Comparison of ENCODE assay signal across 25 cellular contexts in genomic region chr16:27214084-27214961, GRCh38. TPM values are rescaled to one million over a fixed set of nuclear protein-coding genes. Genes with fewer than 3 reads are reported as not detected.
DNase-seq lines count a peak whose midpoint lies in the region; ATAC-seq, FAIRE-seq and TF ChIP-seq lines count a peak whose summit lies in the region.
"Had no signal": no experiment of that assay in that cellular context is flagged by ENCODE, and none has a peak within 500 bp of the region (broad histone marks: within the 10 kb centered on the region; RNA-seq: fewer than 3 reads in every experiment).

No MANE protein-coding gene starts in this region.

- no peak for ATAC-seq in activated CD8-positive, alpha-beta T cell treated with anti-CD3 and anti-CD28 coated beads, Interleukin-2, amount 10 ng/mL, durations not matched to agents 7 days and 5 days
- no peak for ATAC-seq in activated CD8-positive, alpha-beta T cell treated with anti-CD3 and anti-CD28 coated beads for 36 hours
- ATAC-seq in stimulated activated effector memory CD8-positive, alpha-beta T cell treated with anti-CD3 and anti-CD28 coated beads, Interleukin-12 subunit alpha, Interleukin-12 subunit beta, amount 100 ng/mL, for 72 hours = no peak
- ATAC-seq in GM19351 (IDR thresholded peaks at IDR 0.05; ENCODE audit: unreplicated experiment) (no peak), HG02870 (IDR thresholded peaks at IDR 0.05; ENCODE audit: unreplicated experiment) (no peak)
- ATAC-seq: CD8-positive, alpha-beta T cell; left ventricle myocardium superior; sciatic nerve had no signal

- peaks cover 35% of the 10 kb centered on the region for H3K36me3 Mint-ChIP-seq in activated CD8-positive, alpha-beta T cell treated with anti-CD3 and anti-CD28 coated beads, Interleukin-2, amount 10 ng/mL, durations not matched to agents 7 days and 5 days (ENCODE audit: low read depth)
- peaks cover 16% of the 10 kb centered on the region for H3K36me3 Mint-ChIP-seq in activated CD8-positive, alpha-beta T cell treated with anti-CD3 and anti-CD28 coated beads for 36 hours (ENCODE audit: low read depth)
- H3K36me3 Mint-ChIP-seq in stimulated activated effector memory CD8-positive, alpha-beta T cell treated with anti-CD3 and anti-CD28 coated beads, Interleukin-12 subunit alpha, Interleukin-12 subunit beta, amount 100 ng/mL, for 72 hours = peaks cover 15% of the 10 kb centered on the region

- H3K27ac ChIP-seq in liver (ENCODE audit: low read depth in 1 of 2, low read length in 2 of 2) = peak overlapping the region; percentile 94 to 95
- H3K27ac ChIP-seq: neutrophil, SK-N-MC, tibial artery had no signal

- H3K27me3 ChIP-seq in liver (ENCODE audit: control insufficient read depth in 4 of 4, insufficient read depth in 4 of 4, low read length in 3 of 4) = no peaks in the 10 kb centered on the region
- H3K27me3 ChIP-seq: neutrophil, tibial artery had no signal

- H3K36me3 ChIP-seq in liver (ENCODE audit: control insufficient read depth in 4 of 4, insufficient read depth in 3 of 4, low read depth in 1 of 4, low read length in 3 of 4) = peaks cover 5 to 11% (median 9%) of the 10 kb centered on the region in 4 donors

- no peaks in the 10 kb centered on the region for H3K9me3 Mint-ChIP-seq in activated CD8-positive, alpha-beta T cell treated with anti-CD3 and anti-CD28 coated beads, Interleukin-2, amount 10 ng/mL, durations not matched to agents 7 days and 5 days (ENCODE audit: insufficient read depth)
- no peaks in the 10 kb centered on the region for H3K9me3 Mint-ChIP-seq in activated CD8-positive, alpha-beta T cell treated with anti-CD3 and anti-CD28 coated beads for 36 hours
- H3K9me3 Mint-ChIP-seq in stimulated activated effector memory CD8-positive, alpha-beta T cell treated with anti-CD3 and anti-CD28 coated beads, Interleukin-12 subunit alpha, Interleukin-12 subunit beta, amount 100 ng/mL, for 72 hours = no peaks in the 10 kb centered on the region
- H3K9me3 Mint-ChIP-seq: activated CD4-positive, alpha-beta memory T cell treated with anti-CD3 and anti-CD28 coated beads, Interleukin-2, amount 10 ng/mL, durations not matched to agents 7 days and 5 days; activated naive CD4-positive, alpha-beta T cell treated with anti-CD3 and anti-CD28 coated beads for 36 hours; CD8-positive, alpha-beta T cell had no signal

- H3K4me3 Mint-ChIP-seq in activated CD8-positive, alpha-beta T cell treated with anti-CD3 and anti-CD28 coated beads, Interleukin-2, amount 10 ng/mL, durations not matched to agents 7 days and 5 days = no peak overlapping the region
- H3K4me3 Mint-ChIP-seq in activated CD8-positive, alpha-beta T cell treated with anti-CD3 and anti-CD28 coated beads for 36 hours = no peak overlapping the region
- H3K4me3 Mint-ChIP-seq in stimulated activated effector memory CD8-positive, alpha-beta T cell treated with anti-CD3 and anti-CD28 coated beads, Interleukin-12 subunit alpha, Interleukin-12 subunit beta, amount 100 ng/mL, for 72 hours = no peak overlapping the region
- H3K4me3 Mint-ChIP-seq: activated CD4-positive, alpha-beta memory T cell treated with anti-CD3 and anti-CD28 coated beads, Interleukin-2, amount 10 ng/mL, durations not matched to agents 7 days and 5 days; activated naive CD4-positive, alpha-beta T cell treated with anti-CD3 and anti-CD28 coated beads for 36 hours; CD8-positive, alpha-beta T cell had no signal

- TF ChIP-seq CTCF in activated CD8-positive, alpha-beta T cell treated with anti-CD3 and anti-CD28 coated beads for 36 hours (IDR thresholded peaks at IDR 0.05) = no peak
- TF ChIP-seq CTCF in liver (IDR thresholded peaks at IDR 0.05; ENCODE audit: low read depth, low read length, missing input control) = no peak

- CTCF ChIA-PET in activated CD8-positive, alpha-beta T cell treated with anti-CD3 and anti-CD28 coated beads, Interleukin-2, amount 10 ng/mL, durations not matched to agents 7 days and 5 days (lab: Charles Lee) = no interaction called here
- CTCF ChIA-PET in activated CD8-positive, alpha-beta T cell treated with anti-CD3 and anti-CD28 coated beads for 36 hours (lab: Charles Lee) = interaction anchor here (1.3 to 2.2 kb wide), 2 partner anchors 20 to 35 kb away, joined by 3 to 10 read pairs; no protein-coding TSS in a partner anchor

- FAIRE-seq in GM12892 (lab: Jason Lieb, UNC) = no peak
- FAIRE-seq: A204.1, colon had no signal

- H3K9me3 ChIP-seq in liver (ENCODE audit: control insufficient read depth in 4 of 4, low read length in 3 of 4) = no peaks in the 10 kb centered on the region
- H3K9me3 ChIP-seq: neutrophil, tibial artery had no signal

- peak; percentile 35 to 53 for TF ChIP-seq RAD21 in liver (IDR thresholded peaks at IDR 0.05)

- peak overlapping the region; percentile 53 to 59 (median 55) for H3K4me3 ChIP-seq in liver (ENCODE audit: low read depth in 1 of 3, low read length in 3 of 3)
- H3K4me3 ChIP-seq: SK-N-MC, tibial artery had no signal

- POLR2A ChIA-PET in activated CD8-positive, alpha-beta T cell treated with anti-CD3 and anti-CD28 coated beads, Interleukin-2, amount 10 ng/mL, durations not matched to agents 7 days and 5 days (lab: Charles Lee) = interaction anchor here (1.0 kb wide), 1 partner anchor 10 kb away, joined by 3 read pairs; no protein-coding TSS in a partner anchor
- POLR2A ChIA-PET in activated CD8-positive, alpha-beta T cell treated with anti-CD3 and anti-CD28 coated beads for 36 hours (lab: Charles Lee) = interaction anchor here (1.0 kb wide), 1 partner anchor 9 kb away, joined by 3 read pairs; no protein-coding TSS in a partner anchor

- H3K4me1 ChIP-seq in liver (ENCODE audit: control insufficient read depth in 4 of 4, insufficient read depth in 4 of 4, low read length in 3 of 4) = peaks cover 9 to 57% (median 37%) of the 10 kb centered on the region in 4 donors

- DNase-seq in activated CD8-positive, alpha-beta T cell treated with anti-CD3 and anti-CD28 coated beads, Interleukin-2, amount 10 ng/mL, durations not matched to agents 7 days and 5 days = no peak
- no peak for DNase-seq in activated CD8-positive, alpha-beta T cell treated with anti-CD3 and anti-CD28 coated beads for 36 hours
- peak; percentile 90 for DNase-seq in cerebellar cortex (ENCODE audit: low spot score)
- no peak for DNase-seq in stimulated activated effector memory CD8-positive, alpha-beta T cell treated with anti-CD3 and anti-CD28 coated beads, Interleukin-12 subunit alpha, Interleukin-12 subunit beta, amount 100 ng/mL, for 72 hours (ENCODE audit: low spot score in 2 of 2)
- DNase-seq in GM12892 (ENCODE audit: insufficient read length) = no peak
- DNase-seq: activated CD4-positive, alpha-beta memory T cell treated with anti-CD3 and anti-CD28 coated beads, Interleukin-2, amount 10 ng/mL, durations not matched to agents 7 days and 5 days; activated CD4-positive, CD25-positive, alpha-beta regulatory T cell treated with anti-CD3 and anti-CD28 coated beads, Interleukin-2, amount 50 U/mL, for 72 hours; activated naive CD4-positive, alpha-beta T cell treated with anti-CD3 and anti-CD28 coated beads for 36 hours; CD8-positive, alpha-beta T cell; effector memory CD4-positive, alpha-beta T cell; H7; left ventricle myocardium superior; NCI-H510A; stimulated activated CD4-positive, alpha-beta T cell treated with anti-CD3 and anti-CD28 coated beads, Interleukin-4, amount 100 ng/mL, for 1 hour; T-helper 1 cell; tibial artery had no signal

- peaks cover 11% of the 10 kb centered on the region for H3K4me1 Mint-ChIP-seq in activated CD8-positive, alpha-beta T cell treated with anti-CD3 and anti-CD28 coated beads, Interleukin-2, amount 10 ng/mL, durations not matched to agents 7 days and 5 days (ENCODE audit: low read depth)
- peaks cover 8% of the 10 kb centered on the region for H3K4me1 Mint-ChIP-seq in activated CD8-positive, alpha-beta T cell treated with anti-CD3 and anti-CD28 coated beads for 36 hours (ENCODE audit: low read depth)
- H3K4me1 Mint-ChIP-seq in stimulated activated effector memory CD8-positive, alpha-beta T cell treated with anti-CD3 and anti-CD28 coated beads, Interleukin-12 subunit alpha, Interleukin-12 subunit beta, amount 100 ng/mL, for 72 hours = no peaks in the 10 kb centered on the region
- H3K4me1 Mint-ChIP-seq: activated CD4-positive, alpha-beta memory T cell treated with anti-CD3 and anti-CD28 coated beads, Interleukin-2, amount 10 ng/mL, durations not matched to agents 7 days and 5 days had no signal

- no peaks in the 10 kb centered on the region for H3K27me3 Mint-ChIP-seq in activated CD8-positive, alpha-beta T cell treated with anti-CD3 and anti-CD28 coated beads, Interleukin-2, amount 10 ng/mL, durations not matched to agents 7 days and 5 days (ENCODE audit: low read depth)
- no peaks in the 10 kb centered on the region for H3K27me3 Mint-ChIP-seq in activated CD8-positive, alpha-beta T cell treated with anti-CD3 and anti-CD28 coated beads for 36 hours
- H3K27me3 Mint-ChIP-seq: activated CD4-positive, alpha-beta memory T cell treated with anti-CD3 and anti-CD28 coated beads, Interleukin-2, amount 10 ng/mL, durations not matched to agents 7 days and 5 days; progenitor cell of endocrine pancreas had no signal

- no peak for TF ChIP-seq POLR2A in GM12892 (IDR thresholded peaks at IDR 0.05; ENCODE audit: low read depth, low read length)

- H3K9ac ChIP-seq in liver (ENCODE audit: low read depth in 1 of 2, low read length in 2 of 2) = peak overlapping the region; percentile 84 to 95

- WGBS in liver = 33% methylated on average over 19 of the region's 19 CpGs

- H3K27ac Mint-ChIP-seq in activated CD8-positive, alpha-beta T cell treated with anti-CD3 and anti-CD28 coated beads, Interleukin-2, amount 10 ng/mL, durations not matched to agents 7 days and 5 days = peak overlapping the region; percentile 5
- H3K27ac Mint-ChIP-seq in activated CD8-positive, alpha-beta T cell treated with anti-CD3 and anti-CD28 coated beads for 36 hours = no peak overlapping the region
- peak overlapping the region; percentile 7 for H3K27ac Mint-ChIP-seq in stimulated activated effector memory CD8-positive, alpha-beta T cell treated with anti-CD3 and anti-CD28 coated beads, Interleukin-12 subunit alpha, Interleukin-12 subunit beta, amount 100 ng/mL, for 72 hours
- H3K27ac Mint-ChIP-seq: activated CD4-positive, alpha-beta memory T cell treated with anti-CD3 and anti-CD28 coated beads, Interleukin-2, amount 10 ng/mL, durations not matched to agents 7 days and 5 days; activated naive CD4-positive, alpha-beta T cell treated with anti-CD3 and anti-CD28 coated beads for 36 hours; CD8-positive, alpha-beta T cell; progenitor cell of endocrine pancreas had no signal

- intact Hi-C loops in activated CD8-positive, alpha-beta T cell treated with anti-CD3 and anti-CD28 coated beads for 36 hours (cut with micrococcal nuclease) = no loop called here

RNA-seq across cellular contexts. Expression of gene KDM8, which starts 11.0 kb away (rescaled TPM):
- total RNA-seq in activated CD8-positive, alpha-beta T cell treated with anti-CD3 and anti-CD28 coated beads, Interleukin-2, amount 10 ng/mL, durations not matched to agents 7 days and 5 days = 10 to 100 TPM; 14.7 to 15.0 TPM
- 10 to 100 TPM; 10.9 to 12.7 TPM for total RNA-seq in activated CD8-positive, alpha-beta T cell treated with anti-CD3 and anti-CD28 coated beads for 36 hours
- 100 to 1,000 TPM in 1 of 2 donors, 1 to 10 TPM in 1; 4.6 to 198 TPM for total RNA-seq in liver
- 10 to 100 TPM; 96.7 to 98.7 TPM for polyA plus RNA-seq in liver
- polyA plus RNA-seq in GM12892 (2012; ENCODE audit: missing spikeins) = 2.3 TPM

RNA-seq across cellular contexts. Expression of gene NSMCE1, which starts 54.2 kb away (rescaled TPM):
- 10 to 100 TPM; 87.3 to 94.9 TPM for total RNA-seq in activated CD8-positive, alpha-beta T cell treated with anti-CD3 and anti-CD28 coated beads, Interleukin-2, amount 10 ng/mL, durations not matched to agents 7 days and 5 days
- 100 to 1,000 TPM; 150 to 156 TPM for total RNA-seq in activated CD8-positive, alpha-beta T cell treated with anti-CD3 and anti-CD28 coated beads for 36 hours
- total RNA-seq in liver = 10 to 100 TPM; 16.5 to 16.6 TPM
- 10 to 100 TPM; 26.9 to 39.0 TPM for polyA plus RNA-seq in liver
- polyA plus RNA-seq in GM12892 (2012; ENCODE audit: missing spikeins) = 51.9 TPM

Comparison
In these comparisons a context has a peak if more than half of its experiments do, and no peak if none do; other contexts are left out.
1. RNA of gene NSMCE1, which starts 54.2 kb away (total RNA-seq): 150 to 156 TPM in activated CD8-positive, alpha-beta T cell treated with anti-CD3 and anti-CD28 coated beads for 36 hours and 87.3 to 94.9 TPM in activated CD8-positive, alpha-beta T cell treated with anti-CD3 and anti-CD28 coated beads, Interleukin-2, amount 10 ng/mL, durations not matched to agents 7 days and 5 days; 16.5 to 16.6 TPM in liver; every median in the first group is over 4 times any median in the second.